ENCODE assay signal across 26 cellular contexts in genomic region chr3:49563766-49564165, GRCh38.
"Had no signal": no experiment of that assay in that cellular context is flagged by ENCODE, and none has a peak within 500 bp of the region (broad histone marks: within the 10 kb centered on the region; RNA-seq: fewer than 3 reads in every experiment).

No MANE protein-coding gene starts in this region.

- H3K27me3 ChIP-seq: ovary, testis, thyroid gland, transverse colon, upper lobe of left lung had no signal

- H3K36me3 ChIP-seq: left ventricle myocardium inferior, ovary, prostate gland, thyroid gland, transverse colon, upper lobe of left lung had no signal

- DNase-seq: hypothalamus; immature natural killer cell; left ventricle myocardium inferior; midbrain; mucosa of descending colon; naive thymus-derived CD4-positive, alpha-beta T cell; ovary; retina; right cardiac atrium; stimulated activated CD4-positive, alpha-beta T cell treated with anti-CD3 and anti-CD28 coated beads, Interleukin-12 subunit alpha, Interleukin-12 subunit beta, amount 100 ng/mL, for 4 hours; stimulated activated CD4-positive, alpha-beta T cell treated with anti-CD3 and anti-CD28 coated beads, Interleukin-15, amount 100 ng/mL, for 24 hours; stimulated activated CD4-positive, alpha-beta T cell treated with anti-CD3 and anti-CD28 coated beads, Interleukin-2, amount 100 ng/mL, for 24 hours; stimulated activated CD4-positive, alpha-beta T cell treated with anti-CD3 and anti-CD28 coated beads, Interleukin-4, amount 100 ng/mL, for 1 hour; stimulated activated naive CD4-positive, alpha-beta T cell; transverse colon; upper lobe of left lung had no signal

- H3K27ac ChIP-seq: left ventricle myocardium inferior, ovary, prostate gland, skin epidermis, testis, thyroid gland, transverse colon, upper lobe of left lung had no signal

- H3K9me3 ChIP-seq: left ventricle myocardium inferior, mucosa of descending colon, ovary, prostate gland, testis, thyroid gland, transverse colon, upper lobe of left lung had no signal

- H3K9me3 Mint-ChIP-seq: immature natural killer cell; natural killer cell treated with Interleukin-12 subunit alpha and Interleukin-12 subunit beta and Interleukin-15 and Interleukin-18, amount 100 ng/mL, for 72 hours; stimulated activated naive CD8-positive, alpha-beta T cell treated with anti-CD3 and anti-CD28 coated beads, Interleukin-15, Interleukin-2, amounts not matched to agents 100 ng/mL and 50 ng/mL, for 24 hours had no signal

- H3K4me1 Mint-ChIP-seq: immature natural killer cell; naive thymus-derived CD4-positive, alpha-beta T cell; stimulated activated effector memory CD8-positive, alpha-beta T cell treated with anti-CD3 and anti-CD28 coated beads, Interleukin-12 subunit alpha, Interleukin-12 subunit beta, amount 100 ng/mL, for 72 hours had no signal

- FAIRE-seq: islet of Langerhans, urothelium cell line had no signal

- H3K4me3 Mint-ChIP-seq: immature natural killer cell; naive thymus-derived CD4-positive, alpha-beta T cell; natural killer cell treated with Interleukin-12 subunit alpha and Interleukin-12 subunit beta and Interleukin-15 and Interleukin-18, amount 100 ng/mL, for 72 hours; stimulated activated effector memory CD8-positive, alpha-beta T cell treated with anti-CD3 and anti-CD28 coated beads, Interleukin-12 subunit alpha, Interleukin-12 subunit beta, amount 100 ng/mL, for 72 hours; stimulated activated naive CD8-positive, alpha-beta T cell treated with anti-CD3 and anti-CD28 coated beads, Interleukin-15, Interleukin-2, amounts not matched to agents 100 ng/mL and 50 ng/mL, for 24 hours had no signal

- H3K27ac Mint-ChIP-seq: immature natural killer cell; naive thymus-derived CD4-positive, alpha-beta T cell; natural killer cell treated with Interleukin-12 subunit alpha and Interleukin-12 subunit beta and Interleukin-15 and Interleukin-18, amount 100 ng/mL, for 72 hours; stimulated activated effector memory CD8-positive, alpha-beta T cell treated with anti-CD3 and anti-CD28 coated beads, Interleukin-12 subunit alpha, Interleukin-12 subunit beta, amount 100 ng/mL, for 72 hours; stimulated activated naive CD8-positive, alpha-beta T cell treated with anti-CD3 and anti-CD28 coated beads, Interleukin-15, Interleukin-2, amounts not matched to agents 100 ng/mL and 50 ng/mL, for 24 hours had no signal

- H3K4me1 ChIP-seq: left ventricle myocardium inferior, prostate gland, thyroid gland, transverse colon, upper lobe of left lung had no signal

- H3K4me3 ChIP-seq: left ventricle myocardium inferior, lung, mucosa of descending colon, ovary, prostate gland, skin epidermis, testis, thyroid gland, transverse colon, upper lobe of left lung had no signal

- H3K36me3 Mint-ChIP-seq: immature natural killer cell; naive thymus-derived CD4-positive, alpha-beta T cell; stimulated activated effector memory CD8-positive, alpha-beta T cell treated with anti-CD3 and anti-CD28 coated beads, Interleukin-12 subunit alpha, Interleukin-12 subunit beta, amount 100 ng/mL, for 72 hours had no signal
